Comparison of ENCODE assay signal across 21 cellular contexts in genomic region chr2:192887296-192887695, GRCh38.
"Had no signal": no experiment of that assay in that cellular context is flagged by ENCODE, and none has a peak within 500 bp of the region (broad histone marks: within the 10 kb centered on the region; RNA-seq: fewer than 3 reads in every experiment).

No MANE protein-coding gene starts in this region.

- H3K27me3 ChIP-seq: adrenal gland, ascending aorta, heart left ventricle, tibial artery had no signal

- DNase-seq: activated T-cell treated with anti-CD3 and anti-CD28 coated beads, Interleukin-2, amount 50 U/mL, for 1 hour; adrenal gland; endodermal cell; heart left ventricle; islet precursor cell; left colon; lower lobe of right lung; naive B cell; occipital lobe; small intestine; stimulated activated CD4-positive, alpha-beta T cell treated with anti-CD3 and anti-CD28 coated beads, Interleukin-2, amount 100 ng/mL, for 24 hours; stimulated activated naive CD8-positive, alpha-beta T cell treated with anti-CD3 and anti-CD28 coated beads, Interleukin-15, amount 100 ng/mL, for 72 hours; T1000; tibial artery had no signal

- H3K9me3 Mint-ChIP-seq: activated T-helper 17 cell treated with anti-CD3 and anti-CD28 coated beads, Interleukin-2, amount 50 U/mL, for 72 hours; endodermal cell; naive B cell; WTC11 had no signal

- H3K36me3 ChIP-seq: adrenal gland, ascending aorta, heart left ventricle, lower lobe of right lung, tibial artery had no signal

- H3K27ac ChIP-seq: adrenal gland, ascending aorta, epithelial cell of prostate, heart left ventricle, lower lobe of right lung, tibial artery had no signal

- H3K27me3 Mint-ChIP-seq: activated T-helper 17 cell treated with anti-CD3 and anti-CD28 coated beads, Interleukin-2, amount 50 U/mL, for 72 hours; central memory CD8-positive, alpha-beta T cell; naive B cell had no signal

- H3K4me1 Mint-ChIP-seq: activated T-helper 17 cell treated with anti-CD3 and anti-CD28 coated beads, Interleukin-2, amount 50 U/mL, for 72 hours; central memory CD8-positive, alpha-beta T cell; naive B cell; stimulated activated effector memory CD8-positive, alpha-beta T cell treated with anti-CD3 and anti-CD28 coated beads, Interleukin-12 subunit alpha, Interleukin-12 subunit beta, amount 100 ng/mL, for 72 hours; stimulated activated naive CD8-positive, alpha-beta T cell treated with anti-CD3 and anti-CD28 coated beads, Interleukin-15, amount 100 ng/mL, for 72 hours had no signal

- H3K4me3 Mint-ChIP-seq: activated T-helper 17 cell treated with anti-CD3 and anti-CD28 coated beads, Interleukin-2, amount 50 U/mL, for 72 hours; central memory CD8-positive, alpha-beta T cell; endodermal cell; naive B cell; stimulated activated effector memory CD8-positive, alpha-beta T cell treated with anti-CD3 and anti-CD28 coated beads, Interleukin-12 subunit alpha, Interleukin-12 subunit beta, amount 100 ng/mL, for 72 hours; stimulated activated naive CD8-positive, alpha-beta T cell treated with anti-CD3 and anti-CD28 coated beads, Interleukin-15, amount 100 ng/mL, for 72 hours; WTC11 had no signal

- H3K27ac Mint-ChIP-seq: activated T-helper 17 cell treated with anti-CD3 and anti-CD28 coated beads, Interleukin-2, amount 50 U/mL, for 72 hours; endodermal cell; naive B cell; stimulated activated effector memory CD8-positive, alpha-beta T cell treated with anti-CD3 and anti-CD28 coated beads, Interleukin-12 subunit alpha, Interleukin-12 subunit beta, amount 100 ng/mL, for 72 hours; stimulated activated naive CD8-positive, alpha-beta T cell treated with anti-CD3 and anti-CD28 coated beads, Interleukin-15, amount 100 ng/mL, for 72 hours; WTC11 had no signal

- H3K4me3 ChIP-seq: adrenal gland, ascending aorta, heart left ventricle, lower lobe of right lung, tibial artery had no signal

- H3K4me1 ChIP-seq: adrenal gland, ascending aorta, heart left ventricle, lower lobe of right lung, tibial artery had no signal

- H3K9me3 ChIP-seq: adrenal gland, ascending aorta, heart left ventricle, lower lobe of right lung, tibial artery had no signal

- H3K36me3 Mint-ChIP-seq: activated naive CD4-positive, alpha-beta T cell treated with anti-CD3 and anti-CD28 coated beads, Interleukin-2, amount 50 U/mL, for 72 hours; naive B cell; stimulated activated effector memory CD8-positive, alpha-beta T cell treated with anti-CD3 and anti-CD28 coated beads, Interleukin-12 subunit alpha, Interleukin-12 subunit beta, amount 100 ng/mL, for 72 hours; WTC11 had no signal
